Comparison of ENCODE assay signal across 1 cellular context in genomic region chr6:139028242-139028657, GRCh38.
TF ChIP-seq lines count a peak whose summit lies in the region.

No MANE protein-coding gene starts in this region.

TF ChIP-seq in IMR-90, 13 proteins besides CTCF, POLR2A, EP300 and RAD21 (continued from another document):
- TF ChIP-seq MXI1 (IDR thresholded peaks at IDR 0.05; ENCODE audit: borderline replicate concordance, low read depth, low read length) (no peak; the same call in 1 of the 2 replicates), RFX5 (IDR thresholded peaks at IDR 0.05; ENCODE audit: low read depth, low read length) (no peak), FOS (IDR thresholded peaks at IDR 0.05; ENCODE audit: low read depth, low read length) (no peak), USF2 (IDR thresholded peaks at IDR 0.05; ENCODE audit: low read depth, low read length) (no peak), BHLHE40 (IDR thresholded peaks at IDR 0.05; ENCODE audit: low read depth, low read length) (no peak), SMC3 (IDR thresholded peaks at IDR 0.05; ENCODE audit: low read depth, low read length) (no peak), CHD1 (IDR thresholded peaks at IDR 0.05; ENCODE audit: low read depth, low read length) (no peak), MAZ (IDR thresholded peaks at IDR 0.05; ENCODE audit: borderline replicate concordance, low read depth, low read length) (no peak), ELK1 (IDR thresholded peaks at IDR 0.05; ENCODE audit: borderline replicate concordance, low read depth, low read length) (no peak), MAFK (IDR thresholded peaks at IDR 0.05; ENCODE audit: low read depth, low read length) (no peak)
